ENCODE assay signal across 16 cellular contexts in genomic region chr2:134722728-134723127, GRCh38. TPM values are rescaled to one million over a fixed set of nuclear protein-coding genes. Genes with fewer than 3 reads are reported as not detected.
DNase-seq lines count a peak whose midpoint lies in the region; ATAC-seq and TF ChIP-seq lines count a peak whose summit lies in the region.
"Had no signal": no experiment of that assay in that cellular context is flagged by ENCODE, and none has a peak within 500 bp of the region (broad histone marks: within the 10 kb centered on the region; RNA-seq: fewer than 3 reads in every experiment).

No MANE protein-coding gene starts in this region.

- H2AFZ ChIP-seq in SK-N-SH (ENCODE audit: low read depth) = no peak overlapping the region

- H3K9me2 ChIP-seq in SK-N-SH = no peaks in the 10 kb centered on the region

- no peak overlapping the region for H3K4me2 ChIP-seq in SK-N-SH

- TF ChIP-seq RAD21 in SK-N-SH (IDR thresholded peaks at IDR 0.05; ENCODE audit: low read length) = no peak

- WGBS in SK-N-SH (ENCODE audit: low lambda C conversion rate) = 33% methylated on average over 6 of the region's 6 CpGs

- DNase-seq in SK-N-SH (peak; percentile 36), Panc1 (ENCODE audit: low read depth, low spot score) (no peak), epithelial cell of esophagus (ENCODE audit: low read depth) (no peak), retinal pigment epithelial cell (ENCODE audit: low read depth) (no peak), NK-92 (lab: John Stamatoyannopoulos, UW; ENCODE audit: unreplicated experiment) (no peak), ecto neural progenitor cell (ENCODE audit: low spot score) (no peak)
- DNase-seq: amygdala; dermis blood vessel endothelial cell; gastrocnemius medialis; mucosa of descending colon; NCI-H1436 treated with DMSO at 0.1 percent for 48 hours; stimulated activated CD4-positive, alpha-beta T cell treated with anti-CD3 and anti-CD28 coated beads, Interleukin-15, amount 100 ng/mL, for 24 hours; T-helper 9 cell had no signal

- H3K9me3 ChIP-seq in SK-N-SH (no peaks in the 10 kb centered on the region), Panc1 (ENCODE audit: control insufficient read depth, insufficient read depth, low read depth, low read length) (no peaks in the 10 kb centered on the region)
- H3K9me3 ChIP-seq: gastrocnemius medialis, mucosa of descending colon had no signal

- peaks cover 19% of the 10 kb centered on the region; the same call in 1 of the 2 replicates for H3K27me3 ChIP-seq in SK-N-SH (ENCODE audit: insufficient read depth)
- H3K27me3 ChIP-seq in Panc1 (ENCODE audit: control insufficient read depth, insufficient read depth, low read length) = peaks cover 36% of the 10 kb centered on the region

- H3K4me3 ChIP-seq in SK-N-SH (ENCODE audit: low read depth in 2 of 2, low read length in 1 of 2) (no peak overlapping the region), Panc1 (ENCODE audit: low read depth in 2 of 2, low read length in 2 of 2) (no peak overlapping the region), epithelial cell of esophagus (ENCODE audit: low read length) (no peak overlapping the region), retinal pigment epithelial cell (ENCODE audit: low read length) (no peak overlapping the region)
- H3K4me3 ChIP-seq: gastrocnemius medialis, mucosa of descending colon had no signal

- BruUV-seq in Panc1 (replicated peaks; lab: Mats Ljungman, UMichigan) = no TSS peak

- H3K4me1 ChIP-seq in SK-N-SH (ENCODE audit: control insufficient read depth in 1 of 2, insufficient read depth in 2 of 2, low read depth in 1 of 2, low read length in 1 of 2) (peaks cover 0 to 4% of the 10 kb centered on the region in 2 experiments; a peak in 1 of 4 replicates), Panc1 (ENCODE audit: control insufficient read depth, insufficient read depth, low read length) (peaks cover 3% of the 10 kb centered on the region; the same call in 1 of the 2 replicates)

- no peaks in the 10 kb centered on the region for H3K79me2 ChIP-seq in SK-N-SH (ENCODE audit: insufficient read depth)

- H3K36me3 ChIP-seq in SK-N-SH (replicated peaks in 1 of 2; ENCODE audit: control insufficient read depth in 1 of 2, insufficient read depth in 2 of 2, low read length in 1 of 2) = no peaks in the 10 kb centered on the region
- H3K36me3 ChIP-seq in Panc1 (ENCODE audit: control insufficient read depth, insufficient read depth, low read length) = no peaks in the 10 kb centered on the region
- H3K36me3 ChIP-seq: gastrocnemius medialis had no signal

- no peaks in the 10 kb centered on the region for H3F3A ChIP-seq in SK-N-SH (replicated peaks; ENCODE audit: insufficient read depth)

- no peak overlapping the region for H3K9ac ChIP-seq in SK-N-SH

- no peaks in the 10 kb centered on the region for H4K20me1 ChIP-seq in SK-N-SH (ENCODE audit: insufficient read depth)

- TF ChIP-seq CTCF in SK-N-SH (IDR thresholded peaks at IDR 0.05) (no peak), Panc1 (IDR thresholded peaks at IDR 0.05) (peak; percentile 48), epithelial cell of esophagus (IDR thresholded peaks at IDR 0.05; ENCODE audit: insufficient read depth, low read depth, low read length, missing control alignments) (peak; percentile 14), retinal pigment epithelial cell (conservative IDR thresholded peaks at IDR 0.05; ENCODE audit: low read depth, low read length) (peak; percentile 37)

- H3K27ac ChIP-seq in SK-N-SH (ENCODE audit: low read depth in 2 of 2, low read length in 1 of 2) (no peak overlapping the region), Panc1 (ENCODE audit: low read length) (no peak overlapping the region)
- H3K27ac ChIP-seq: gastrocnemius medialis had no signal

- in situ Hi-C loops in Panc1 (cut with HindIII; ENCODE audit: low pct_unique_long_range_greater_than_20kb, low sequenced_read_pairs) = no loop called here

- POLR2A ChIA-PET in SK-N-SH (lab: Yijun Ruan, JAX) (no interaction called here), Panc1 (lab: Charles Lee) (no interaction called here)

- no peak for TF ChIP-seq EP300 in SK-N-SH (IDR thresholded peaks at IDR 0.05; ENCODE audit: borderline replicate concordance in 1 of 2, low read depth in 1 of 2, low read length in 1 of 2)

- CTCF ChIA-PET in SK-N-SH (lab: Yijun Ruan, JAX) = interaction anchor here (3.0 kb wide), 1 partner anchor 262 kb away, joined by 7 read pairs; no protein-coding TSS in a partner anchor
- CTCF ChIA-PET in Panc1 (lab: Charles Lee) = no interaction called here

- ATAC-seq in SK-N-SH treated with all-trans-retinoic acid at 6 μM for 48 hours (no peak), Panc1 (no peak), HG03354 (IDR thresholded peaks at IDR 0.05; ENCODE audit: poor library complexity, severe bottlenecking, unreplicated experiment) (no peak)
- ATAC-seq: gastrocnemius medialis, mucosa of descending colon had no signal

- intact Hi-C loops in Panc1 (cut with micrococcal nuclease; ENCODE audit: unreplicated experiment) = no loop called here

TF ChIP-seq in SK-N-SH, 30 proteins besides CTCF, POLR2A, EP300 and RAD21 (continues in another document):
- TF ChIP-seq ZBTB33 (IDR thresholded peaks at IDR 0.05; ENCODE audit: borderline replicate concordance, low read depth) (no peak), USF2 (IDR thresholded peaks at IDR 0.05; ENCODE audit: borderline replicate concordance, low read depth, low read length) (no peak), CHD2 (IDR thresholded peaks at IDR 0.05; ENCODE audit: low read length, partially characterized antibody) (no peak), JUND (IDR thresholded peaks at IDR 0.05) (no peak), ELF1 (IDR thresholded peaks at IDR 0.05) (no peak), MXI1 (IDR thresholded peaks at IDR 0.05; ENCODE audit: low read depth, low read length) (no peak)

TF ChIP-seq in SK-N-SH treated with all-trans-retinoic acid at 6 μM for 48 hours, 23 proteins besides CTCF, POLR2A, EP300 and RAD21:
- TF ChIP-seq ZFP30 (CRISPR knock-in tag; IDR thresholded peaks at IDR 0.05) (no peak), ISL1 (CRISPR knock-in tag; IDR thresholded peaks at IDR 0.05) (no peak), CSRNP3 (CRISPR knock-in tag; IDR thresholded peaks at IDR 0.05) (no peak), ARNTL (CRISPR knock-in tag; IDR thresholded peaks at IDR 0.05; ENCODE audit: borderline replicate concordance, low read depth) (no peak), PPARA (CRISPR knock-in tag; IDR thresholded peaks at IDR 0.05; ENCODE audit: borderline replicate concordance) (no peak)

RNA-seq across cellular contexts. Expression of gene TMEM163, which starts 3.9 kb away (rescaled TPM):
- not detected in 2 replicates for polyA plus RNA-seq in SK-N-SH (2012; rRNA removed)
- 0.03 and 0.04 TPM in 2 replicates for polyA plus RNA-seq in SK-N-SH (2012; cell fraction: cytosol; rRNA removed)
- polyA plus RNA-seq in SK-N-SH (2012; cell fraction: nucleus; rRNA removed) = 0.04 TPM in 1 of 2 replicates, not detected in the other
- total RNA-seq in Panc1 (2021; ENCODE audit: unreplicated experiment) = not detected
- not detected for polyA plus RNA-seq in Panc1 (2012; ENCODE audit: insufficient read length)
- total RNA-seq: gastrocnemius medialis, NCI-H460 had no signal
